Comparison of ENCODE assay signal across 10 cellular contexts in genomic region chr17:41549596-41550039, GRCh38. TPM values are rescaled to one million over a fixed set of nuclear protein-coding genes. Genes with fewer than 3 reads are reported as not detected.
DNase-seq lines count a peak whose midpoint lies in the region; ATAC-seq and TF ChIP-seq lines count a peak whose summit lies in the region.
"Had no signal": no experiment of that assay in that cellular context is flagged by ENCODE, and none has a peak within 500 bp of the region (broad histone marks: within the 10 kb centered on the region; RNA-seq: fewer than 3 reads in every experiment).

No MANE protein-coding gene starts in this region.

- H3K79me2 ChIP-seq in parathyroid adenoma: no peaks in the 10 kb centered on the region

- H3K4me2 ChIP-seq in parathyroid adenoma (ENCODE audit: low read length): no peak overlapping the region

- peaks cover 4% of the 10 kb centered on the region for H3K4me1 ChIP-seq in parathyroid adenoma

- peak; percentile 82 for DNase-seq in Caki2 (ENCODE audit: low read depth)
- no peak for DNase-seq in SK-N-MC (ENCODE audit: low read depth, low spot score)
- DNase-seq in fibroblast of mammary gland (ENCODE audit: low read depth): peak; percentile 18
- DNase-seq in DMS53 (lab: John Stamatoyannopoulos, UW): no peak
- no peak for DNase-seq in NCI-H2196 treated with DMSO at 0.1 percent for 48 hours (lab: John Stamatoyannopoulos, UW; ENCODE audit: unreplicated experiment)
- no peak for DNase-seq in COLO668 (lab: John Stamatoyannopoulos, UW; ENCODE audit: unreplicated experiment)

- H3K9me3 ChIP-seq in SK-N-MC (ENCODE audit: low read depth, low read length): no peaks in the 10 kb centered on the region
- no peaks in the 10 kb centered on the region for H3K9me3 ChIP-seq in parathyroid adenoma (ENCODE audit: control insufficient read depth, low read length)

- H3K27ac ChIP-seq in SK-N-MC (peak overlapping the region; percentile 89), parathyroid adenoma (no peak overlapping the region)

- peak overlapping the region; percentile 75 for H2AFZ ChIP-seq in parathyroid adenoma

- in situ Hi-C loops in Caki2 (cut with HindIII; ENCODE audit: low pct_unique_long_range_greater_than_20kb, low sequenced_read_pairs): no loop called here

- ATAC-seq in HG03280 (IDR thresholded peaks at IDR 0.05; ENCODE audit: unreplicated experiment): no peak

- H3K27me3 ChIP-seq in parathyroid adenoma (ENCODE audit: control insufficient read depth, insufficient read depth, low read length): no peaks in the 10 kb centered on the region

- H3K9ac ChIP-seq in SK-N-MC (ENCODE audit: insufficient read length) (peak overlapping the region; percentile 38), parathyroid adenoma (no peak overlapping the region)

- H3K36me3 ChIP-seq in SK-N-MC (ENCODE audit: insufficient read depth, low read length): no peaks in the 10 kb centered on the region
- no peaks in the 10 kb centered on the region for H3K36me3 ChIP-seq in parathyroid adenoma (ENCODE audit: control insufficient read depth, insufficient read depth, low read length)

- H3K4me3 ChIP-seq in SK-N-MC (peak overlapping the region; percentile 59), fibroblast of mammary gland (ENCODE audit: control insufficient read depth, low read depth, low read length) (no peak overlapping the region), parathyroid adenoma (ENCODE audit: low read depth, low read length) (no peak overlapping the region)
- H3K4me3 ChIP-seq: GM23248 had no signal

- TF ChIP-seq CTCF in fibroblast of mammary gland (conservative IDR thresholded peaks at IDR 0.05; ENCODE audit: control insufficient read depth, insufficient read depth, low read depth, low read length) (no peak), parathyroid adenoma (IDR thresholded peaks at IDR 0.05) (no peak)

RNA-seq across cellular contexts. Expression of gene KRT19, which starts 21.5 kb away (rescaled TPM):
- 682 and 694 TPM in 2 replicates for total RNA-seq in Caki2 (2014; rRNA removed; shearing (Covaris generic); ENCODE audit: low replicate concordance)
- total RNA-seq: activated CD8-positive, alpha-beta memory T cell treated with anti-CD3 and anti-CD28 coated beads for 36 hours had no signal

RNA-seq across cellular contexts. Expression of gene KRT9, which starts 22.2 kb away (rescaled TPM):
- not detected in 2 replicates for total RNA-seq in Caki2 (2014; rRNA removed; shearing (Covaris generic); ENCODE audit: low replicate concordance)
- total RNA-seq: activated CD8-positive, alpha-beta memory T cell treated with anti-CD3 and anti-CD28 coated beads for 36 hours; GM23248 had no signal

RNA-seq across cellular contexts. Expression of gene KRT15, which starts 30.9 kb away (rescaled TPM):
- total RNA-seq in Caki2 (2014; rRNA removed; shearing (Covaris generic); ENCODE audit: low replicate concordance): 3.6 and 14.2 TPM in 2 replicates
- total RNA-seq: activated CD8-positive, alpha-beta memory T cell treated with anti-CD3 and anti-CD28 coated beads for 36 hours had no signal

RNA-seq across cellular contexts. Expression of gene KRT14, which starts 37.1 kb away (rescaled TPM):
- not detected in 2 replicates for total RNA-seq in Caki2 (2014; rRNA removed; shearing (Covaris generic); ENCODE audit: low replicate concordance)
- total RNA-seq: activated CD8-positive, alpha-beta memory T cell treated with anti-CD3 and anti-CD28 coated beads for 36 hours; GM23248 had no signal

RNA-seq across cellular contexts. Expression of gene KRT13, which starts 44.2 kb away (rescaled TPM):
- total RNA-seq in Caki2 (2014; rRNA removed; shearing (Covaris generic); ENCODE audit: low replicate concordance): 0.78 TPM in 1 of 2 replicates, not detected in the other
- total RNA-seq: activated CD8-positive, alpha-beta memory T cell treated with anti-CD3 and anti-CD28 coated beads for 36 hours; GM23248 had no signal

Comparison
In these comparisons a context has a peak if more than half of its experiments do, and no peak if none do; other contexts are left out.
1. DNase-seq: peak in Caki2 (single experiment) and fibroblast of mammary gland (single experiment); none in SK-N-MC (single experiment), DMS53 (single experiment), NCI-H2196 treated with DMSO at 0.1 percent for 48 hours (single experiment) and COLO668 (single experiment).